In the genomic region with DNA sequence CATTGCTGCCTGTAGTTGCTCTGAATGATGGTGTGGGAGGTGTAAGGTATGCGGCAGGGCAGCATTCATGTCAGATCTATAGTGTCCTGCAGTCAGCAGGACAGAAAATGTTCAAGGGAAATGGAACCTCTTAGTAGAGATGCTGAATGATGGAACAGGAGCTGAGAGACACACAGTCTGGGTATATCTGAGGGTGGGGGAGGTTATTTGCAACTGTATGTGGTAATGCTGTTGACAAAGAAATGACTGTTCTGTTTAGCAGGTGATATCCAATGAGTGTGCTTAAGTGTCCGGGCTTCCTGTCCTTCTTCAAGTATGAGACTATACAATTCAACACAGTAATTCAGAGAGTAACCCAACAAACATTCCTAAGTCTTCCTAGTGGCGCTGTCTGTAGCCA, we compare ENCODE assay signal across 13 cellular contexts. TPM values are rescaled to one million over a fixed set of nuclear protein-coding genes. Genes with fewer than 3 reads are reported as not detected.
DNase-seq lines count a peak whose midpoint lies in the region; ATAC-seq, FAIRE-seq and TF ChIP-seq lines count a peak whose summit lies in the region.
"Had no signal": no experiment of that assay in that cellular context is flagged by ENCODE, and none has a peak within 500 bp of the region (broad histone marks: within the 10 kb centered on the region; RNA-seq: fewer than 3 reads in every experiment).

No MANE protein-coding gene starts in this region.

- intact Hi-C loops in mammary epithelial cell (cut with micrococcal nuclease), result loop anchor here (2.0 to 10.0 kb wide), 2 partner anchors 59 to 145 kb away; no protein-coding TSS in a partner anchor
- intact Hi-C loops in MCF 10A (cut with micrococcal nuclease), result loop anchor here (2.0 kb wide), 1 partner anchor 43 kb away; no protein-coding TSS in a partner anchor
- intact Hi-C loops in activated T-helper 1 cell treated with anti-CD3 and anti-CD28 coated beads, Interleukin-12 subunit alpha, Interleukin-12 subunit beta, Interleukin-2, Interleukin-4 antibody, amounts not matched to agents 30 ng/mL and 10 ng/mL and 1 ng/mL, durations not matched to agents 14 hours and 24 hours and 36 hours (cut with micrococcal nuclease), result loop anchor here (2.0 kb wide), 3 partner anchors 13 to 167 kb away; no protein-coding TSS in a partner anchor
- intact Hi-C loops in HepG2 (cut with micrococcal nuclease; ENCODE audit: unreplicated experiment), result no loop called here
- intact Hi-C loops in thyroid gland (cut with DNase I), result loop anchor here (5.0 kb wide), 1 partner anchor 167 kb away; no protein-coding TSS in a partner anchor

- H3K4me3 Mint-ChIP-seq in MCF 10A (ENCODE audit: unreplicated experiment), result no peak overlapping the region
- no peak overlapping the region for H3K4me3 Mint-ChIP-seq in activated T-helper 1 cell treated with anti-CD3 and anti-CD28 coated beads, Interleukin-12 subunit alpha, Interleukin-12 subunit beta, Interleukin-2, Interleukin-4 antibody, amounts not matched to agents 30 ng/mL and 10 ng/mL and 1 ng/mL, durations not matched to agents 14 hours and 24 hours and 36 hours
- H3K4me3 Mint-ChIP-seq in osteocyte (ENCODE audit: unreplicated experiment), result no peak overlapping the region

- dilution Hi-C loops in mammary epithelial cell (cut with HindIII; ENCODE audit: low sequenced_read_pairs), result no loop called here

- 53% methylated on average over 3 of the region's 3 CpGs for WGBS in mammary epithelial cell (ENCODE audit: low coverage, missing lambda C conversion rate)
- WGBS in HepG2 (ENCODE audit: low lambda C conversion rate), result 88% methylated on average over 3 of the region's 3 CpGs
- WGBS in thyroid gland, 2 donors, result 78 to 84% methylated on average over 3 of the region's 3 CpGs

- H3K27ac ChIP-seq in mammary epithelial cell (ENCODE audit: insufficient read depth, low read depth, low read length), result no peak overlapping the region
- no peak overlapping the region for H3K27ac ChIP-seq in HepG2 (ENCODE audit: extremely low read length, insufficient read depth, low read length)
- H3K27ac ChIP-seq in thyroid gland, result peak overlapping the region; percentile 56 to 89 (median 83)

- ATAC-seq in HepG2 (no peak), HG03565 (IDR thresholded peaks at IDR 0.05; ENCODE audit: unreplicated experiment) (no peak)

- peaks cover 21% of the 10 kb centered on the region for H3K4me1 Mint-ChIP-seq in MCF 10A (ENCODE audit: insufficient read depth, unreplicated experiment)
- peaks cover 30% of the 10 kb centered on the region for H3K4me1 Mint-ChIP-seq in activated T-helper 1 cell treated with anti-CD3 and anti-CD28 coated beads, Interleukin-12 subunit alpha, Interleukin-12 subunit beta, Interleukin-2, Interleukin-4 antibody, amounts not matched to agents 30 ng/mL and 10 ng/mL and 1 ng/mL, durations not matched to agents 14 hours and 24 hours and 36 hours (ENCODE audit: low read depth)
- H3K4me1 Mint-ChIP-seq in osteocyte (ENCODE audit: unreplicated experiment), result peaks cover 6% of the 10 kb centered on the region

- in situ Hi-C loops in mammary epithelial cell (cut with MboI; ENCODE audit: low sequenced_read_pairs in 2 of 2) (no loop called here), HepG2 (cut with HindIII; ENCODE audit: extremely low pct_ligation_motif_present, low pct_unique_long_range_greater_than_20kb) (no loop called here)

- H3K4me3 ChIP-seq in mammary epithelial cell (replicated peaks in 1 of 3; ENCODE audit: insufficient read depth in 1 of 3, low read depth in 2 of 3, low read length in 3 of 3) (no peak overlapping the region), HepG2 (replicated peaks in 1 of 3; ENCODE audit: insufficient read depth in 1 of 3, low read depth in 2 of 3, low read length in 3 of 3) (no peak overlapping the region), thyroid gland (replicated peaks in 1 of 3) (no peak overlapping the region)

- H3K36me3 ChIP-seq in mammary epithelial cell (ENCODE audit: insufficient read depth, low read length) (peaks cover 36% of the 10 kb centered on the region), HepG2 (replicated peaks in 1 of 2; ENCODE audit: control insufficient read depth in 1 of 2, insufficient read depth in 2 of 2, low read length in 2 of 2) (peaks cover 42 to 84% of the 10 kb centered on the region in 2 experiments), thyroid gland (peaks cover 9 to 15% of the 10 kb centered on the region in 2 donors)

- H3K4me1 ChIP-seq in mammary epithelial cell (ENCODE audit: insufficient read depth, low read length) (no peaks in the 10 kb centered on the region), HepG2 (ENCODE audit: insufficient read depth, low read length) (peaks cover 12% of the 10 kb centered on the region; the same call in 1 of the 2 replicates), thyroid gland (peaks cover 46 to 50% of the 10 kb centered on the region in 2 donors)
- H3K4me1 ChIP-seq: BE2C had no signal

- H3K79me2 ChIP-seq in mammary epithelial cell (ENCODE audit: insufficient read depth, low read length), result peaks cover 7% of the 10 kb centered on the region
- peaks cover 3% of the 10 kb centered on the region for H3K79me2 ChIP-seq in HepG2 (ENCODE audit: insufficient read depth, low read length)

- H3K27me3 Mint-ChIP-seq in MCF 10A (ENCODE audit: insufficient read depth, unreplicated experiment), result no peaks in the 10 kb centered on the region
- H3K27me3 Mint-ChIP-seq in activated T-helper 1 cell treated with anti-CD3 and anti-CD28 coated beads, Interleukin-12 subunit alpha, Interleukin-12 subunit beta, Interleukin-2, Interleukin-4 antibody, amounts not matched to agents 30 ng/mL and 10 ng/mL and 1 ng/mL, durations not matched to agents 14 hours and 24 hours and 36 hours (ENCODE audit: insufficient read depth), result no peaks in the 10 kb centered on the region
- H3K27me3 Mint-ChIP-seq in osteocyte (ENCODE audit: unreplicated experiment), result no peaks in the 10 kb centered on the region

- H4K20me1 ChIP-seq in mammary epithelial cell (ENCODE audit: insufficient read depth, low read length) (no peaks in the 10 kb centered on the region), HepG2 (ENCODE audit: insufficient read depth, low read length) (0 out of 2 replicates have a peak, but pooled peaks cover 4% of the 10 kb centered on the region)

- CTCF ChIA-PET in mammary epithelial cell (lab: Charles Lee; ENCODE audit: low non-redundant PET), result no interaction called here
- CTCF ChIA-PET in MCF 10A (lab: Yijun Ruan, JAX), result interaction anchor here (0.6 to 2.6 kb wide), 8 partner anchors 10 to 169 kb away, joined by 4 to 16 read pairs (median 9); no protein-coding TSS in a partner anchor
- CTCF ChIA-PET in HepG2 (lab: Yijun Ruan, JAX; ENCODE audit: low intra/inter-chr PET ratio, low total read pairs), result no interaction called here
- CTCF ChIA-PET in GM10248 (lab: Yijun Ruan, JAX), result interaction anchor here (1.6 to 4.8 kb wide), 11 partner anchors 8 to 170 kb away, joined by 3 to 29 read pairs (median 13); a partner anchor contains a TSS

- POLR2A ChIA-PET in MCF 10A (lab: Yijun Ruan, JAX) (interaction anchor here (3.0 to 5.3 kb wide), 2 partner anchors 12 to 147 kb away, joined by 12 to 30 read pairs; a partner anchor contains a TSS), HepG2 (lab: Yijun Ruan, JAX) (no interaction called here), GM10248 (lab: Yijun Ruan, JAX) (no interaction called here)

- no peak for TF ChIP-seq RAD21 in HepG2 (CRISPR knock-in tag; IDR thresholded peaks at IDR 0.05)

- TF ChIP-seq EP300 in HepG2 (IDR thresholded peaks at IDR 0.05; ENCODE audit: low read depth in 2 of 2, low read length in 2 of 2), result no peak
- TF ChIP-seq EP300 in HepG2 (CRISPR knock-in tag; IDR thresholded peaks at IDR 0.05; ENCODE audit: borderline replicate concordance), result no peak

- no peak overlapping the region for H3K9ac ChIP-seq in mammary epithelial cell (ENCODE audit: insufficient read depth, low read length)
- H3K9ac ChIP-seq in HepG2 (ENCODE audit: insufficient read depth, low read depth, low read length), result no peak overlapping the region

- H3K9me3 Mint-ChIP-seq in MCF 10A (ENCODE audit: unreplicated experiment) (no peaks in the 10 kb centered on the region), osteocyte (ENCODE audit: unreplicated experiment) (no peaks in the 10 kb centered on the region)
- H3K9me3 Mint-ChIP-seq in activated T-helper 1 cell treated with anti-CD3 and anti-CD28 coated beads, Interleukin-12 subunit alpha, Interleukin-12 subunit beta, Interleukin-2, Interleukin-4 antibody, amounts not matched to agents 30 ng/mL and 10 ng/mL and 1 ng/mL, durations not matched to agents 14 hours and 24 hours and 36 hours, result no peaks in the 10 kb centered on the region

- no peak overlapping the region for H3K27ac Mint-ChIP-seq in MCF 10A (ENCODE audit: low read depth, unreplicated experiment)
- H3K27ac Mint-ChIP-seq in activated T-helper 1 cell treated with anti-CD3 and anti-CD28 coated beads, Interleukin-12 subunit alpha, Interleukin-12 subunit beta, Interleukin-2, Interleukin-4 antibody, amounts not matched to agents 30 ng/mL and 10 ng/mL and 1 ng/mL, durations not matched to agents 14 hours and 24 hours and 36 hours, result peak overlapping the region; percentile 82
- no peak overlapping the region for H3K27ac Mint-ChIP-seq in osteocyte (ENCODE audit: unreplicated experiment)

- peak; percentile 32 for DNase-seq in mammary epithelial cell
- DNase-seq in MCF 10A (ENCODE audit: unreplicated experiment), result no peak
- no peak for DNase-seq in activated T-helper 1 cell treated with anti-CD3 and anti-CD28 coated beads, Interleukin-12 subunit alpha, Interleukin-12 subunit beta, Interleukin-2, Interleukin-4 antibody, amounts not matched to agents 30 ng/mL and 10 ng/mL and 1 ng/mL, durations not matched to agents 14 hours and 24 hours and 36 hours (ENCODE audit: low spot score)
- peak; percentile 22 for DNase-seq in HepG2 (ENCODE audit: low spot score)
- no peak for DNase-seq in thyroid gland
- no peak for DNase-seq in GM10248 (ENCODE audit: extremely low spot score)
- DNase-seq in osteocyte (ENCODE audit: extremely low spot score, unreplicated experiment), result no peak
- DNase-seq: activated gamma-delta T cell; BE2C; effector CD4-positive, alpha-beta T cell had no signal

- TF ChIP-seq CTCF in mammary epithelial cell (conservative IDR thresholded peaks at IDR 0.05 in 1 of 2, IDR thresholded peaks at IDR 0.05 in 1 of 2; ENCODE audit: extremely low read depth in 1 of 2, insufficient read depth in 1 of 2, low read depth in 1 of 2, low read length in 2 of 2), result no peak
- no peak for TF ChIP-seq CTCF in MCF 10A (IDR thresholded peaks at IDR 0.05; ENCODE audit: unreplicated experiment)
- no peak for TF ChIP-seq CTCF in HepG2 (CRISPR knock-in tag; IDR thresholded peaks at IDR 0.05)
- no peak for TF ChIP-seq CTCF in thyroid gland (IDR thresholded peaks at IDR 0.05)
- TF ChIP-seq CTCF in GM10248 (IDR thresholded peaks at IDR 0.05; ENCODE audit: control extremely low read depth, extremely low read depth, low read depth, missing control alignments), result no peak
- TF ChIP-seq CTCF in osteocyte (IDR thresholded peaks at IDR 0.05), result no peak

- H3K27me3 ChIP-seq in mammary epithelial cell (ENCODE audit: insufficient read depth, low read length) (no peaks in the 10 kb centered on the region), HepG2 (ENCODE audit: control insufficient read depth in 1 of 2, insufficient read depth in 2 of 2, low read length in 2 of 2) (no peaks in the 10 kb centered on the region), thyroid gland (no peaks in the 10 kb centered on the region)
- H3K27me3 ChIP-seq: BE2C had no signal

- BruUV-seq in mammary epithelial cell (replicated peaks; lab: Mats Ljungman, UMichigan) (no TSS peak), MCF 10A (replicated peaks; lab: Mats Ljungman, UMichigan) (no TSS peak), HepG2 (replicated peaks; lab: Mats Ljungman, UMichigan) (no TSS peak)

- peaks cover 96% of the 10 kb centered on the region for H3K36me3 Mint-ChIP-seq in MCF 10A (ENCODE audit: insufficient read depth, unreplicated experiment)
- peaks cover 46% of the 10 kb centered on the region for H3K36me3 Mint-ChIP-seq in activated T-helper 1 cell treated with anti-CD3 and anti-CD28 coated beads, Interleukin-12 subunit alpha, Interleukin-12 subunit beta, Interleukin-2, Interleukin-4 antibody, amounts not matched to agents 30 ng/mL and 10 ng/mL and 1 ng/mL, durations not matched to agents 14 hours and 24 hours and 36 hours (ENCODE audit: low read depth)
- peaks cover 30% of the 10 kb centered on the region for H3K36me3 Mint-ChIP-seq in osteocyte (ENCODE audit: unreplicated experiment)

- no peak for FAIRE-seq in HepG2 (lab: Jason Lieb, UNC)

- H2AFZ ChIP-seq in mammary epithelial cell (ENCODE audit: low read depth, low read length) (no peak overlapping the region), HepG2 (ENCODE audit: low read length) (no peak overlapping the region)

- H3K9me3 ChIP-seq in mammary epithelial cell (replicated peaks; ENCODE audit: insufficient read depth, low read length), result no peaks in the 10 kb centered on the region
- no peaks in the 10 kb centered on the region for H3K9me3 ChIP-seq in HepG2 (ENCODE audit: low read length)
- H3K9me3 ChIP-seq in thyroid gland, result no peaks in the 10 kb centered on the region
- H3K9me3 ChIP-seq: BE2C had no signal

- TF ChIP-seq POLR2A in HepG2 (IDR thresholded peaks at IDR 0.05; ENCODE audit: insufficient read depth in 1 of 2, low read depth in 2 of 2, low read length in 2 of 2) (no peak), thyroid gland (IDR thresholded peaks at IDR 0.05) (no peak)

- H3K4me2 ChIP-seq in mammary epithelial cell (ENCODE audit: insufficient read depth, low read depth, low read length), result no peak overlapping the region
- no peak overlapping the region for H3K4me2 ChIP-seq in HepG2 (ENCODE audit: low read depth, low read length)

RNA-seq across cellular contexts. Expression of a gene that starts 46.6 kb away (rescaled TPM):
- total RNA-seq in mammary epithelial cell, result not detected
- polyA plus RNA-seq in mammary epithelial cell, result not detected
- polyA minus RNA-seq in mammary epithelial cell, result not detected
- not detected in 2 replicates for total RNA-seq in MCF 10A (2022)
- not detected in 2 replicates for total RNA-seq in activated T-helper 1 cell treated with anti-CD3 and anti-CD28 coated beads, Interleukin-12 subunit alpha, Interleukin-12 subunit beta, Interleukin-2, Interleukin-4 antibody, amounts not matched to agents 30 ng/mL and 10 ng/mL and 1 ng/mL, durations not matched to agents 14 hours and 24 hours and 36 hours
- total RNA-seq in HepG2 (2016; rRNA removed; fragmentation: Illumina TruSeq; extraction: Trizol), result not detected in 2 replicates
- total RNA-seq in HepG2 (2016; cell fraction: cytosol; rRNA removed; fragmentation: Illumina TruSeq; extraction: Trizol; ENCODE audit: low read depth), result not detected in 2 replicates
- not detected in 2 replicates for total RNA-seq in HepG2 (2016; cell fraction: insoluble cytoplasmic fraction; rRNA removed; fragmentation: Illumina TruSeq; extraction: Trizol)
- not detected in 2 replicates for total RNA-seq in HepG2 (2016; cell fraction: membrane; rRNA removed; fragmentation: Illumina TruSeq; extraction: Trizol)
- not detected in 2 replicates for total RNA-seq in HepG2 (2016; cell fraction: nucleus; rRNA removed; fragmentation: Illumina TruSeq; extraction: Trizol)
- 0.37 TPM in 1 of 2 replicates, not detected in the other for polyA plus RNA-seq in HepG2 (2011; rRNA removed)
- polyA plus RNA-seq in HepG2 (2011; cell fraction: cytosol; rRNA removed), result not detected in 2 replicates
- not detected in 2 replicates for polyA plus RNA-seq in HepG2 (2011; cell fraction: nucleus; rRNA removed)
- polyA plus RNA-seq in HepG2 (2012), result not detected in 2 replicates
- not detected in 2 replicates for polyA plus RNA-seq in HepG2 (2016; cell fraction: cytosol; fragmentation: Illumina TruSeq; extraction: Trizol; ENCODE audit: low read depth)
- not detected in 2 replicates for polyA plus RNA-seq in HepG2 (2016; cell fraction: insoluble cytoplasmic fraction; fragmentation: Illumina TruSeq; extraction: Trizol; ENCODE audit: low read depth)
- not detected in 2 replicates for polyA plus RNA-seq in HepG2 (2016; cell fraction: membrane; fragmentation: Illumina TruSeq; extraction: Trizol; ENCODE audit: low read depth)
- polyA plus RNA-seq in HepG2 (2016; cell fraction: nucleus; fragmentation: Illumina TruSeq; extraction: Trizol; ENCODE audit: insufficient read depth, low read depth), result not detected in 2 replicates
- polyA minus RNA-seq in HepG2 (2011; rRNA and poly(A)+ RNA removed; ENCODE audit: low replicate concordance), result 0.78 TPM in 1 of 2 replicates, not detected in the other
- not detected in 2 replicates for polyA minus RNA-seq in HepG2 (2011; cell fraction: cytosol; rRNA and poly(A)+ RNA removed)
- polyA minus RNA-seq in HepG2 (2011; cell fraction: nucleus; rRNA and poly(A)+ RNA removed), result not detected in 2 replicates
- total RNA-seq in thyroid gland, result not detected
- not detected in 2 replicates for total RNA-seq in osteocyte
- total RNA-seq: T-helper 2 cell treated with Interferon-gamma antibody and Interleukin-4, amounts not matched to agents 100 ng/mL and 5 ng/mL, for 36 hours had no signal
- polyA plus RNA-seq: neural cell had no signal

Comparison
In these comparisons a context has a peak if more than half of its experiments do, and no peak if none do; other contexts are left out.
1. DNase-seq: peak in mammary epithelial cell (single experiment) and HepG2 (single experiment); none in MCF 10A (single experiment), activated T-helper 1 cell treated with anti-CD3 and anti-CD28 coated beads, Interleukin-12 subunit alpha, Interleukin-12 subunit beta, Interleukin-2, Interleukin-4 antibody, amounts not matched to agents 30 ng/mL and 10 ng/mL and 1 ng/mL, durations not matched to agents 14 hours and 24 hours and 36 hours (single experiment), thyroid gland (0 of 2), GM10248 (single experiment) and osteocyte (single experiment).
2. CTCF ChIA-PET loops: an anchor here in MCF 10A (0.6 to 2.6 kb wide) and GM10248 (1.6 to 4.8 kb wide); none called in mammary epithelial cell and HepG2.
3. H3K27ac ChIP-seq: peak in thyroid gland (3 of 3); none in mammary epithelial cell (single experiment) and HepG2 (single experiment).